In the genomic region with DNA sequence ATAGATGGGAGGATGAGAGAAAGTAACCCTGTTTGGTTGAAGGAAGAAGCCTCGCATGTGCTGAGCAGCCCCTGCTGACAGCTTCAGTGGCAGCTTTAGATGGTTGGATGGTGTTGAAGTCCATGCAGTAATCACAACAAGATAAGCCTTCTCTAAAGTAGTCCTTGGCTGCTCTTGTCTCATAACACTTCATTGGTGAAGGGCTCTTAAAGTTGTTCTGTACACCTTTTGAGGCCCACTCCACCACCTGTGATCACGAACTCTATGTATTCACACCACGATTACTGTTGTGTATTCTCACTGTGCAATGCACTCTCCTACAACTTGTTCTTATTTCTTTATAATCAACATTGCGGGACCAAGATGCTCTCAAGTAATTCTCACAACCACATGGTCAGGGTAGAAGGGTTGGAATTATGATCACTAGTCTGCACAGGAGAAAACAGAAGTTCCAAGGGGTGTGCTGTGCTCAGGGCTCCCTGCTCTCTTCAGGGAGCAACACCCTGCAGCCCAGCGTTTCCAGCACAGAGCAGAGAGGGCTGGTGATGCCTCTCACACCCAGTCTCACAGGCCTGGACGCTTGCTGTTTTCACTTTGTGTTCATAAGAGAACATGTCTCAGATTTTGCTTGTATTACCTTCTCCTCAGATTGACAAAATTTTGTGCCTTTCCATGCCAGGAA, we compare ENCODE assay signal across 25 cellular contexts.
DNase-seq lines count a peak whose midpoint lies in the region; ATAC-seq, FAIRE-seq and TF ChIP-seq lines count a peak whose summit lies in the region.
"Had no signal": no experiment of that assay in that cellular context is flagged by ENCODE, and none has a peak within 500 bp of the region (broad histone marks: within the 10 kb centered on the region; RNA-seq: fewer than 3 reads in every experiment).

No MANE protein-coding gene starts in this region.

- no peak overlapping the region for H3K18ac ChIP-seq in H1 (ENCODE audit: extremely low read depth, low read length)

- no peak overlapping the region for H3K14ac ChIP-seq in H1 (ENCODE audit: insufficient read length)

- no peak for TF ChIP-seq EP300 in H1 (IDR thresholded peaks at IDR 0.05; ENCODE audit: borderline replicate concordance in 1 of 2, low read depth in 2 of 2, low read length in 2 of 2)

- H3K23me2 ChIP-seq in H1 (ENCODE audit: low read depth, low read length) = no peaks in the 10 kb centered on the region

- FAIRE-seq in H1 (lab: Jason Lieb, UNC) = no peak

- H2BK20ac ChIP-seq in H1 (ENCODE audit: low read length) = no peak overlapping the region

- no peaks in the 10 kb centered on the region for H3K9me3 ChIP-seq in H1 (ENCODE audit: insufficient read depth in 2 of 2, low read depth in 1 of 2, low read length in 1 of 2)
- no peaks in the 10 kb centered on the region for H3K9me3 ChIP-seq in thyroid gland
- H3K9me3 ChIP-seq: Caco-2 had no signal

- H4K8ac ChIP-seq in H1 (ENCODE audit: extremely low read depth, insufficient read depth, low read length) = no peak overlapping the region

- H3K4me1 ChIP-seq in H1 (replicated peaks in 1 of 4; ENCODE audit: control insufficient read depth in 3 of 4, insufficient read depth in 4 of 4, low read length in 3 of 4) = no peaks in the 10 kb centered on the region
- peaks cover 0 to 3% of the 10 kb centered on the region in 2 donors for H3K4me1 ChIP-seq in thyroid gland
- H3K4me1 ChIP-seq: BLaER1, Caco-2 had no signal

- H4K91ac ChIP-seq in H1 (replicated peaks; ENCODE audit: insufficient read length, low read length) = no peak overlapping the region

- H3K27me3 ChIP-seq in H1 (replicated peaks in 1 of 4; ENCODE audit: control insufficient read depth in 3 of 4, extremely low read depth in 1 of 4, insufficient read depth in 3 of 4, low read length in 3 of 4) (no peaks in the 10 kb centered on the region; a peak in 1 of 7 replicates), thyroid gland (no peaks in the 10 kb centered on the region)
- H3K27me3 ChIP-seq: BLaER1 had no signal

- WGBS in H1 (ENCODE audit: extremely low coverage in 1 of 2, insufficient coverage in 1 of 2, insufficient read length in 1 of 2, insufficient replicate concordance in 2 of 2, low coverage in 1 of 2, low lambda C conversion rate in 2 of 2, missing lambda C conversion rate in 1 of 2), 2 experiments = 86% methylated on average over 6 of the region's 6 CpGs; no CpG with 5 or more reads in 1 of the 2 experiments
- WGBS in thyroid gland, 2 donors = 34 to 37% methylated on average over 6 of the region's 6 CpGs

- CTCF ChIA-PET in H1 (lab: Charles Lee; ENCODE audit: partially characterized antibody) = interaction anchor here (0.7 to 0.8 kb wide), 2 partner anchors 25 to 29 kb away, joined by 3 read pairs; no protein-coding TSS in a partner anchor

- no peak overlapping the region for H4K5ac ChIP-seq in H1 (ENCODE audit: insufficient read length, low read depth, low read length)

- no peak overlapping the region for H2BK120ac ChIP-seq in H1 (replicated peaks; ENCODE audit: low read depth, low read length)

- TF ChIP-seq CTCF in H1 (IDR thresholded peaks at IDR 0.05; ENCODE audit: control extremely low read depth in 1 of 3, insufficient read depth in 1 of 3, low read depth in 1 of 3, low read length in 3 of 3) = no peak
- peak in 1 of 6 experiments; percentile 20 for TF ChIP-seq CTCF in thyroid gland (IDR thresholded peaks at IDR 0.05)

- no peak overlapping the region for H2BK12ac ChIP-seq in H1 (ENCODE audit: low read depth, low read length)

- no peak overlapping the region for H3K4ac ChIP-seq in H1 (replicated peaks; ENCODE audit: insufficient read length, low read depth, low read length)

- POLR2A ChIA-PET in H1 (lab: Charles Lee; ENCODE audit: partially characterized antibody) = no interaction called here

- ATAC-seq in GM19397 (IDR thresholded peaks at IDR 0.05; ENCODE audit: unreplicated experiment) = no peak
- no peak for ATAC-seq in GM18520 (IDR thresholded peaks at IDR 0.05; ENCODE audit: unreplicated experiment)
- ATAC-seq: HCT116, T-helper 17 cell had no signal

- TF ChIP-seq POLR2A in H1 (IDR thresholded peaks at IDR 0.05; ENCODE audit: control extremely low read depth in 1 of 2, low read depth in 2 of 2, low read length in 2 of 2) (no peak), thyroid gland (IDR thresholded peaks at IDR 0.05) (no peak)

- H3K27ac ChIP-seq in H1 (ENCODE audit: low read depth, low read length) = no peak overlapping the region
- no peak overlapping the region for H3K27ac ChIP-seq in thyroid gland
- H3K27ac ChIP-seq: 22Rv1, BLaER1, HL-60, RWPE1, SK-N-MC had no signal

- H3K4me3 ChIP-seq in H1 (ENCODE audit: extremely low read depth in 1 of 4, insufficient read depth in 2 of 4, low read depth in 3 of 4, low read length in 4 of 4) (no peak overlapping the region), thyroid gland (replicated peaks in 1 of 3) (no peak overlapping the region)
- H3K4me3 ChIP-seq: BLaER1, SK-N-MC had no signal

- H2AFZ ChIP-seq in H1 (ENCODE audit: low read length) = 0 out of 2 replicates have a peak overlapping the region, but pooled peaks have one; percentile 19

- H3K36me3 ChIP-seq in H1 (ENCODE audit: control insufficient read depth in 2 of 4, insufficient read depth in 4 of 4, low read length in 3 of 4) (no peaks in the 10 kb centered on the region), thyroid gland (no peaks in the 10 kb centered on the region)
- H3K36me3 ChIP-seq: BLaER1 had no signal

- no peaks in the 10 kb centered on the region for H3K79me1 ChIP-seq in H1 (ENCODE audit: low read depth, low read length)

- no peak overlapping the region for H3K4me2 ChIP-seq in H1 (ENCODE audit: insufficient read depth in 1 of 2, low read depth in 2 of 2, low read length in 2 of 2)
- H3K4me2 ChIP-seq: BLaER1 had no signal

- H2BK15ac ChIP-seq in H1 (ENCODE audit: low read length) = no peak overlapping the region

- H3K56ac ChIP-seq in H1 (replicated peaks; ENCODE audit: insufficient read length, low read depth, low read length) = no peak overlapping the region

- no peaks in the 10 kb centered on the region for H3K79me2 ChIP-seq in H1 (ENCODE audit: control insufficient read depth in 1 of 2, insufficient read depth in 2 of 2, low read length in 2 of 2)

- H4K20me1 ChIP-seq in H1 (replicated peaks in 1 of 2; ENCODE audit: control insufficient read depth in 1 of 2, insufficient read depth in 2 of 2, low read length in 2 of 2) = no peaks in the 10 kb centered on the region
- H4K20me1 ChIP-seq: BLaER1 had no signal

- no peak overlapping the region for H3K9ac ChIP-seq in H1 (replicated peaks in 1 of 4; ENCODE audit: extremely low read depth in 1 of 4, low read depth in 3 of 4, low read length in 3 of 4)
- H3K9ac ChIP-seq: BLaER1 had no signal

- H2AK5ac ChIP-seq in H1 (ENCODE audit: low read depth, low read length) = no peak overlapping the region

- no peak overlapping the region for H3K23ac ChIP-seq in H1 (ENCODE audit: insufficient read length)

- intact Hi-C loops in thyroid gland (cut with DNase I) = no loop called here

- H2BK5ac ChIP-seq in H1 (ENCODE audit: low read depth, low read length) = no peak overlapping the region

- DNase-seq in DMS53 (lab: John Stamatoyannopoulos, UW) = peak; percentile 65
- no peak for DNase-seq in DMS53 treated with DMSO at 0.1 percent for 48 hours (lab: John Stamatoyannopoulos, UW; ENCODE audit: unreplicated experiment)
- peak; percentile 60 for DNase-seq in NCI-H2029 (lab: John Stamatoyannopoulos, UW)
- no peak for DNase-seq in H1 (ENCODE audit: low read depth in 1 of 2, low spot score in 2 of 2)
- DNase-seq in thyroid gland = peak; percentile 20 to 45
- DNase-seq in NCI-H1092 (lab: John Stamatoyannopoulos, UW) = no peak
- DNase-seq: ACHN; Caco-2; CD4-positive, alpha-beta T cell; GOT3; KG1; NCI-H1105; NCI-H2227 treated with DMSO at 0.1 percent for 48 hours; NCI-H526 treated with DMSO at 0.1 percent for 48 hours; SHP77 treated with DMSO at 0.1 percent for 48 hours; SW 1271; T-helper 17 cell had no signal

- TF ChIP-seq RAD21 in H1 (IDR thresholded peaks at IDR 0.05 in 1 of 2, conservative IDR thresholded peaks at IDR 0.05 in 1 of 2; ENCODE audit: low read depth in 2 of 2, low read length in 2 of 2) = no peak

TF ChIP-seq in H1, 55 proteins besides CTCF, POLR2A, EP300 and RAD21:
- no peak for TF ChIP-seq BACH1 (IDR thresholded peaks at IDR 0.05; ENCODE audit: low read length)
- TF ChIP-seq RFX5 (IDR thresholded peaks at IDR 0.05; ENCODE audit: borderline replicate concordance, low read depth, low read length) = no peak
- TF ChIP-seq NANOG (IDR thresholded peaks at IDR 0.05; ENCODE audit: insufficient read depth, low read depth, low read length, poor library complexity, severe bottlenecking) = no peak
- TF ChIP-seq TAF1 (IDR thresholded peaks at IDR 0.05; ENCODE audit: low read depth, low read length) = no peak
- TF ChIP-seq SP2 (IDR thresholded peaks at IDR 0.05; ENCODE audit: low read length) = no peak
- no peak for TF ChIP-seq MAFK (IDR thresholded peaks at IDR 0.05; ENCODE audit: low read depth, low read length)
- TF ChIP-seq, protein P1, sequence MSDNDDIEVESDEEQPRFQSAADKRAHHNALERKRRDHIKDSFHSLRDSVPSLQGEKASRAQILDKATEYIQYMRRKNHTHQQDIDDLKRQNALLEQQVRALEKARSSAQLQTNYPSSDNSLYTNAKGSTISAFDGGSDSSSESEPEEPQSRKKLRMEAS (IDR thresholded peaks at IDR 0.05) = no peak
- no peak for TF ChIP-seq FOSL1 (IDR thresholded peaks at IDR 0.05; ENCODE audit: insufficient read depth, low read depth, low read length)
- no peak for TF ChIP-seq ASH2L (IDR thresholded peaks at IDR 0.05; ENCODE audit: low read length)
- TF ChIP-seq POU5F1 (IDR thresholded peaks at IDR 0.05; ENCODE audit: low read depth, low read length) = no peak
- no peak for TF ChIP-seq CBX5 (IDR thresholded peaks at IDR 0.05; ENCODE audit: low read depth, low read length)
- TF ChIP-seq RXRA (IDR thresholded peaks at IDR 0.05; ENCODE audit: insufficient read depth, low read depth, low read length) = no peak
- TF ChIP-seq EGR1 (IDR thresholded peaks at IDR 0.05; ENCODE audit: borderline replicate concordance, low read depth, low read length) = no peak
- no peak for TF ChIP-seq CREB1 (IDR thresholded peaks at IDR 0.05)
- TF ChIP-seq CEBPB (IDR thresholded peaks at IDR 0.05; ENCODE audit: low read depth, low read length) = no peak
- TF ChIP-seq YY1 (IDR thresholded peaks at IDR 0.05; ENCODE audit: low read depth, low read length) = no peak
- no peak for TF ChIP-seq BCL11A (IDR thresholded peaks at IDR 0.05; ENCODE audit: low read depth in 2 of 2, low read length in 2 of 2)
- TF ChIP-seq SP1 (IDR thresholded peaks at IDR 0.05; ENCODE audit: low read depth, low read length) = no peak
- no peak for TF ChIP-seq TCF12 (IDR thresholded peaks at IDR 0.05; ENCODE audit: low read depth, low read length)
TF ChIP-seq in H1: peak in this region for 0.

Comparison
In these comparisons a context has a peak if more than half of its experiments do, and no peak if none do; other contexts are left out.
1. DNase-seq: peak in DMS53 (single experiment), NCI-H2029 (single experiment) and thyroid gland (2 of 2); none in DMS53 treated with DMSO at 0.1 percent for 48 hours (single experiment), H1 (0 of 2) and NCI-H1092 (single experiment).